Comparison of ENCODE assay signal across 14 cellular contexts in the genomic region with DNA sequence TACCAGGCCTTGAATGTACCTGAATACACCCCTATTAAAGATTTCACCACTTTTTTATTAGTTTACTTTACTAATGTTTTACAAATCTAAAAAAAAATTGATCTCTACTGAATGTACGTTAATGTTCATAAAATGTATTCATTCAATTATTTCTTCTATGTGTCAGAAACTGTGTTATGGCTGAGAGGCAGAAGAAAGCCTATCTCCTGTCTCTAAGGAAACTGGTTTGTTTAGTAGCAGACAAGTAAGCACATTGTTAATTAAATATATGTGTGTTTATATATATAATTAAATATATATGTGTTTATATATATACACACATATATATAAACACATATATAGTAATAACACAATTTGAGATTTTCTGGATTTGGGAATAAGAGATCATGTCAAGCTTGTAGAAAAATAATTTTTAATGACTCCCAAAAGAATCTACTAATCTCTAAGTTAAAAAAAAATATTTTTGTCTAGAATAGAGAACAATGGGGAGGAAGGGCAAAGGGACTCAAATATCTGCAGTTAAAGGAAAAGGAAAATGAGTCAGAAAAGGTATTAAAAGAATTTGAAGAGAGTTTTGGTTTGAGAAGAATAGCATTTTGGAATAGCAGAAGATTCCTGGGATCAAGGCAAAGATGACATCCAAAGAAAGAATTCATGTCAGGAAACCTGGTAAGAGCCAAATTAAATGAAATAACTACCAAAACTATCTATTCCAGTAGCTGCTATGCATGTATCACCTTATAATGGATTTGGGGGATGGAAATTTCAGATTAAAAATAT.
"Had no signal": no experiment of that assay in that cellular context is flagged by ENCODE, and none has a peak within 500 bp of the region (broad histone marks: within the 10 kb centered on the region; RNA-seq: fewer than 3 reads in every experiment).

No MANE protein-coding gene starts in this region.

- H3K27ac Mint-ChIP-seq: endodermal cell; natural killer cell treated with Interleukin-12 subunit alpha and Interleukin-12 subunit beta and Interleukin-15 and Interleukin-18, amount 100 ng/mL, for 72 hours had no signal

- DNase-seq: activated CD4-positive, alpha-beta T cell treated with anti-CD3 and anti-CD28 coated beads, Interleukin-2, amount 50 U/mL, for 1 hour; activated naive CD4-positive, alpha-beta T cell; activated T-cell treated with anti-CD3 and anti-CD28 coated beads for 4 hours; anterior cingulate cortex; dorsolateral prefrontal cortex; endodermal cell; hypothalamus; mesendoderm; small intestine; stomach; T-helper 9 cell had no signal

- H3K4me3 ChIP-seq: dorsolateral prefrontal cortex, stomach, thoracic aorta had no signal

- H3K9me3 Mint-ChIP-seq: natural killer cell treated with Interleukin-12 subunit alpha and Interleukin-12 subunit beta and Interleukin-15 and Interleukin-18, amount 100 ng/mL, for 72 hours had no signal

- ATAC-seq: esophagus mucosa; natural killer cell treated with Interleukin-12 subunit alpha and Interleukin-12 subunit beta and Interleukin-15 and Interleukin-18, amount 100 ng/mL, for 72 hours had no signal

- H3K4me3 Mint-ChIP-seq: endodermal cell; natural killer cell treated with Interleukin-12 subunit alpha and Interleukin-12 subunit beta and Interleukin-15 and Interleukin-18, amount 100 ng/mL, for 72 hours had no signal
